Comparison of ENCODE assay signal across 21 cellular contexts in the genomic region with DNA sequence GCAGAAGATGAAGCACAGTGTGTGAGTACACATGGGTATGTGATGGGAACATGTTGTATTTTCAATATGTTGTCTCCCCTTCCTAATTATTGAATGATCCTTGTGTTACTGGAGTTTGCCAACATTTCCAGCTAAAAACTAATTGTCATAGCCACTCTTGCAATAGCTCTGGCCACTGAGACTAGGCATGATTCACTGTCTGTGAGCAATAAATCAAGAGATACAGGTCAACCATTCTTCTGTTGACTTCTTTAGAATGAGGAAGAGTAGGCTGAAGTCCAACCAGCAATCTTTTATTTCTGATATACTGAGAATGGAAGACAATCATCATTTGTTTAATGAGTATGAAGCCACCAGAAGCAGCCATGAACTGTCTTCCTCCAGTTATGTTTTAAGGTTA.
"Had no signal": no experiment of that assay in that cellular context is flagged by ENCODE, and none has a peak within 500 bp of the region (broad histone marks: within the 10 kb centered on the region; RNA-seq: fewer than 3 reads in every experiment).

No MANE protein-coding gene starts in this region.

- H3K27me3 ChIP-seq: brain microvascular endothelial cell, colonic mucosa, heart right ventricle, ovary, right lobe of liver, tibial nerve had no signal

- H3K36me3 ChIP-seq: brain microvascular endothelial cell, colonic mucosa, heart right ventricle, ovary, right lobe of liver, tibial nerve had no signal

- FAIRE-seq: small intestine, urothelium cell line had no signal

- DNase-seq: activated CD4-positive, alpha-beta T cell treated with anti-CD3 and anti-CD28 coated beads, Interleukin-2, amount 10 ng/mL, durations not matched to agents 7 days and 5 days; activated CD8-positive, alpha-beta memory T cell treated with anti-CD3 and anti-CD28 coated beads, Interleukin-2, amount 50 U/mL, for 4 hours; activated effector memory CD4-positive, alpha-beta T cell treated with Interleukin-2 at 50 U/mL for 16 hours; activated naive CD4-positive, alpha-beta T cell treated with anti-CD3 and anti-CD28 coated beads, Interleukin-2, amount 10 ng/mL, durations not matched to agents 7 days and 5 days; activated naive CD8-positive, alpha-beta T cell treated with anti-CD3 and anti-CD28 coated beads, Interleukin-2, amount 50 U/mL, for 24 hours; activated T-cell treated with anti-CD3 and anti-CD28 coated beads, Interleukin-2, amount 50 U/mL, for 4 hours; aorta; brain microvascular endothelial cell; colonic mucosa; heart right ventricle; immature natural killer cell; mesendoderm; naive thymus-derived CD8-positive, alpha-beta T cell; ovary; psoas muscle; right lobe of liver; small intestine; stimulated activated CD4-positive, alpha-beta T cell treated with anti-CD3 and anti-CD28 coated beads, Interleukin-15, amount 100 ng/mL, for 24 hours; stimulated activated CD4-positive, alpha-beta T cell treated with anti-CD3 and anti-CD28 coated beads, Interleukin-2, amount 100 ng/mL, for 48 hours had no signal

- H3K4me3 ChIP-seq: colonic mucosa, heart right ventricle, ovary, psoas muscle, right lobe of liver, tibial nerve had no signal
